In genomic region chr7:117157121-117157870, GRCh38 we compare ENCODE assay signal across 10 cellular contexts.
DNase-seq lines count a peak whose midpoint lies in the region; ATAC-seq and TF ChIP-seq lines count a peak whose summit lies in the region.
"Had no signal": no experiment of that assay in that cellular context is flagged by ENCODE, and none has a peak within 500 bp of the region (broad histone marks: within the 10 kb centered on the region; RNA-seq: fewer than 3 reads in every experiment).

No MANE protein-coding gene starts in this region.

- intact Hi-C loops in testis (cut with DNase I; ENCODE audit: low total_unique reads) (no loop called here), colonic mucosa (cut with DNase I) (no loop called here), CD14-positive monocyte (cut with micrococcal nuclease) (no loop called here)

- H3K36me3 Mint-ChIP-seq in CD14-positive monocyte = no peaks in the 10 kb centered on the region

- 57 to 58% methylated on average over 4 of the region's 4 CpGs for WGBS in testis, 2 donors

- TF ChIP-seq CTCF in right atrium auricular region (IDR thresholded peaks at IDR 0.05) (peak in 1 of 2 donors; percentile 51), testis (IDR thresholded peaks at IDR 0.05) (no peak), colonic mucosa (IDR thresholded peaks at IDR 0.05) (no peak), CD14-positive monocyte (IDR thresholded peaks at IDR 0.05) (no peak)

- H3K9me3 ChIP-seq in right atrium auricular region = no peaks in the 10 kb centered on the region
- no peaks in the 10 kb centered on the region for H3K9me3 ChIP-seq in testis
- no peaks in the 10 kb centered on the region for H3K9me3 ChIP-seq in colonic mucosa

- no peaks in the 10 kb centered on the region for H3K27me3 Mint-ChIP-seq in CD14-positive monocyte (ENCODE audit: low read depth in 3 of 3)

- H3K9ac ChIP-seq in colonic mucosa (ENCODE audit: low read depth in 2 of 2, low read length in 2 of 2) = no peak overlapping the region

- peaks cover 0 to 38% of the 10 kb centered on the region in 2 donors for H3K4me1 ChIP-seq in right atrium auricular region
- H3K4me1 ChIP-seq in testis = no peaks in the 10 kb centered on the region
- no peaks in the 10 kb centered on the region for H3K4me1 ChIP-seq in colonic mucosa

- H3K27ac ChIP-seq in right atrium auricular region (peak overlapping the region in 1 of 2 donors; percentile 38), testis (no peak overlapping the region), colonic mucosa (no peak overlapping the region)
- H3K27ac ChIP-seq: SK-N-MC had no signal

- no peak overlapping the region for H3K4me3 Mint-ChIP-seq in CD14-positive monocyte

- TF ChIP-seq POLR2A in testis (IDR thresholded peaks at IDR 0.05) = no peak

- H3K9me3 Mint-ChIP-seq in CD14-positive monocyte = no peaks in the 10 kb centered on the region

- ATAC-seq in GM21447 (IDR thresholded peaks at IDR 0.05; ENCODE audit: unreplicated experiment) = no peak

- DNase-seq in HUDEP-2 (lab: John Stamatoyannopoulos, UW; ENCODE audit: unreplicated experiment in 76 of 76) (peak in 72 of 76 experiments; percentile 30 to 92 (median 73)), amygdala (lab: John Stamatoyannopoulos, UW) (peak in 38 of 56 donors; percentile 1 to 77 (median 22)), right atrium auricular region (ENCODE audit: low spot score) (peak; percentile 66), testis (peak; percentile 79), colonic mucosa (no peak), CD14-positive monocyte (ENCODE audit: low spot score) (no peak), NCI-H526 treated with DMSO at 0.1 percent for 48 hours (lab: John Stamatoyannopoulos, UW) (no peak)
- DNase-seq: stimulated activated CD4-positive, alpha-beta T cell treated with anti-CD3 and anti-CD28 coated beads, Interleukin-4, amount 100 ng/mL, for 1 hour had no signal

- H3K27ac Mint-ChIP-seq in CD14-positive monocyte = no peak overlapping the region

- H3K27me3 ChIP-seq in right atrium auricular region (no peaks in the 10 kb centered on the region), testis (no peaks in the 10 kb centered on the region), colonic mucosa (no peaks in the 10 kb centered on the region)

- no peaks in the 10 kb centered on the region for H3K4me1 Mint-ChIP-seq in CD14-positive monocyte

- H3K36me3 ChIP-seq in right atrium auricular region (no peaks in the 10 kb centered on the region), testis (ENCODE audit: low read depth, missing control alignments) (no peaks in the 10 kb centered on the region), colonic mucosa (no peaks in the 10 kb centered on the region)

- H3K4me3 ChIP-seq in right atrium auricular region (no peak overlapping the region), testis (no peak overlapping the region), colonic mucosa (no peak overlapping the region)
- H3K4me3 ChIP-seq: SK-N-MC had no signal

Comparison
In these comparisons a context has a peak if more than half of its experiments do, and no peak if none do; other contexts are left out.
1. DNase-seq: peak in HUDEP-2 (72 of 76), amygdala (38 of 56), right atrium auricular region (single experiment) and testis (single experiment); none in colonic mucosa (single experiment), CD14-positive monocyte (single experiment) and NCI-H526 treated with DMSO at 0.1 percent for 48 hours (single experiment).